Comparison of ENCODE assay signal across 18 cellular contexts in genomic region chr18:42782929-42783328, GRCh38.
DNase-seq lines count a peak whose midpoint lies in the region; ATAC-seq and TF ChIP-seq lines count a peak whose summit lies in the region.
"Had no signal": no experiment of that assay in that cellular context is flagged by ENCODE, and none has a peak within 500 bp of the region (broad histone marks: within the 10 kb centered on the region; RNA-seq: fewer than 3 reads in every experiment).

No MANE protein-coding gene starts in this region.

- H3K4me3 ChIP-seq in endodermal cell (ENCODE audit: low read length), result no peak overlapping the region
- H3K4me3 ChIP-seq: A549 had no signal

- no peaks in the 10 kb centered on the region for H3K36me3 Mint-ChIP-seq in nephron (ENCODE audit: low read depth)
- H3K36me3 Mint-ChIP-seq in endodermal cell (ENCODE audit: low read depth), result no peaks in the 10 kb centered on the region

- H3K36me3 ChIP-seq in endodermal cell (ENCODE audit: control insufficient read depth, insufficient read depth, low read length), result no peaks in the 10 kb centered on the region

- peak overlapping the region; percentile 2 to 31 (median 4) for H3K27ac Mint-ChIP-seq in nephron
- no peak overlapping the region for H3K27ac Mint-ChIP-seq in endodermal cell
- H3K27ac Mint-ChIP-seq: CD4-positive, alpha-beta T cell; H9 had no signal

- peaks cover 6% of the 10 kb centered on the region for H3K4me1 Mint-ChIP-seq in nephron
- H3K4me1 Mint-ChIP-seq in endodermal cell, result peaks cover 34% of the 10 kb centered on the region

- H3K27me3 Mint-ChIP-seq in nephron (ENCODE audit: low read depth), result no peaks in the 10 kb centered on the region
- H3K27me3 Mint-ChIP-seq in endodermal cell (ENCODE audit: insufficient read depth), result no peaks in the 10 kb centered on the region
- H3K27me3 Mint-ChIP-seq: CD4-positive, alpha-beta T cell had no signal

- ATAC-seq in esophagus mucosa, result peak; percentile 56
- ATAC-seq in HG03432 (IDR thresholded peaks at IDR 0.05; ENCODE audit: unreplicated experiment), result no peak
- ATAC-seq: A549 had no signal

- H3K4me1 ChIP-seq in endodermal cell (ENCODE audit: control insufficient read depth, insufficient read depth, low read length), result peaks cover 11% of the 10 kb centered on the region
- H3K4me1 ChIP-seq: A549, Caco-2 had no signal

- WGBS in endodermal cell (ENCODE audit: insufficient coverage in 1 of 2, insufficient read length in 1 of 2), 2 experiments, result 91 to 93% methylated on average over 3 to 4 of the region's 4 CpGs

- no peak overlapping the region for H3K27ac ChIP-seq in endodermal cell (ENCODE audit: low read depth, low read length)
- H3K27ac ChIP-seq: 22Rv1, A549, C4-2B, HL-60 had no signal

- no peaks in the 10 kb centered on the region for H3K9me3 Mint-ChIP-seq in nephron
- no peaks in the 10 kb centered on the region for H3K9me3 Mint-ChIP-seq in endodermal cell
- H3K9me3 Mint-ChIP-seq: H9 had no signal

- H3K4me3 Mint-ChIP-seq in nephron, result no peak overlapping the region
- H3K4me3 Mint-ChIP-seq in endodermal cell, result no peak overlapping the region
- H3K4me3 Mint-ChIP-seq: CD4-positive, alpha-beta T cell; H9 had no signal

- no peaks in the 10 kb centered on the region for H3K27me3 ChIP-seq in endodermal cell (ENCODE audit: control insufficient read depth, insufficient read depth, low read length, poor library complexity, severe bottlenecking)

- no peak overlapping the region for H3K9ac ChIP-seq in endodermal cell (ENCODE audit: extremely low read depth, low read length, poor library complexity, severe bottlenecking)

- H3K9me3 ChIP-seq in endodermal cell (ENCODE audit: control insufficient read depth, low read length), result no peaks in the 10 kb centered on the region
- H3K9me3 ChIP-seq: A549, Caco-2 had no signal

- TF ChIP-seq CTCF in nephron (IDR thresholded peaks at IDR 0.05; ENCODE audit: unreplicated experiment in 3 of 3) (no peak), endodermal cell (conservative IDR thresholded peaks at IDR 0.05) (no peak)

- DNase-seq in NCI-H2171 treated with DMSO at 0.1 percent for 48 hours (lab: John Stamatoyannopoulos, UW) (peak; percentile 17), NCI-H2171 (lab: John Stamatoyannopoulos, UW) (no peak), endodermal cell (no peak), HuH-7.5 (ENCODE audit: low spot score) (no peak)
- DNase-seq: AML-193; Caco-2; CD4-positive, alpha-beta T cell; DMS79 treated with DMSO at 0.1 percent for 48 hours; GF-D8; H9; IMR-90 had no signal
